Comparison of ENCODE assay signal across 6 cellular contexts in the genomic region with DNA sequence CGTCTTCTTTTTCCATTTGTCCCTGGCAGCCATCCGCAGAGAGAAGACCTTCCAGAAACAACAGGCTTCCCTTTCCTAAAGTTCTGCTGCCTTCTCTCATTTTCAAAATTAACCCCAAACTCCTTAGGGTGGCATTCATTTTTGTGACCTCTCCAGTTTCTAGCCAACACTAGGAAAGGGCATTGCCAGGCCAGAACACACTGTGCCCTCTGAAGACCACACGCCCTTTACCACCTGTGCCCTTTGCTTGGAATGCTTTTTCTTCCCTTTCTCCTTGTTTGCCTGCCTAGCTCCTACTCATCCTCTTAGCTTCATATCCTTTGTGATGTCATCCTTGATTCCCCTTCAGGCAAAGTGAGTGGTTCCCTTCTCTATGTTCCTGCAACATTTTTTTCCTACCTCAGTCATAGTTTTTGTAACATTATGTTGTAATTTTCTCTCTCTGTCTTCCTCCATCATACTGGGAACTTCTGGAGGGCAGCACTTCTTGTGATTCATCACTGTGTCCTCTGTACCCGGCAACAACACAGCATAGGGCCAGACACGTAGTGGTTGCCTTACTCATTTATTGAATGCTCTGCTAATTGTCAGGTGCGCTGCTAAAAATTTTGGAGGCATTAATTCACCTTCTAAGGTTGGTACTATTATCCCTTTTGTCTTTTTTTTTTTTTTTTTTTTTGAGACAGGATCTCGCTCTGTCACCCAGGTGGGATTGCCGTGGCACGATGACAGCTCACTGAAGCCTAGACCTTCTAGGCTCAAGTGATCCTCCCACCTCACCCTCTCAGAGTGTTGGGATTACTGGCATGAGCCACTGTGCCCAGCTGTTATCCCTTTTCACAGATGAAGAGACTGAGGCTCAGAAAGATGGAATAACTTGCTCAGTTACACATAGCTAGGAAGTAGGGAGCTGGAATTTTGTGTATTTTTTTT. TPM values are rescaled to one million over a fixed set of nuclear protein-coding genes. Genes with fewer than 3 reads are reported as not detected.
A peak's percentile ranks its signal among the peaks of the same experiment; 100 is the strongest.
DNase-seq lines count a peak whose midpoint lies in the region; ATAC-seq and TF ChIP-seq lines count a peak whose summit lies in the region.

No MANE protein-coding gene starts in this region.

- H3K4me3 ChIP-seq in DOHH2 (ENCODE audit: low read length) (peak overlapping the region; percentile 77), lower leg skin (ENCODE audit: low read depth, poor library complexity, severe bottlenecking) (peak overlapping the region; percentile 8)

- H3K27me3 ChIP-seq in DOHH2 (ENCODE audit: control insufficient read depth, low read length) = no peaks in the 10 kb centered on the region

- H4K20me1 ChIP-seq in DOHH2 (ENCODE audit: control insufficient read depth, insufficient read depth, low read depth, low read length) = peaks cover 9% of the 10 kb centered on the region; the same call in 1 of the 2 replicates

- POLR2A ChIA-PET in activated CD4-positive, alpha-beta memory T cell treated with anti-CD3 and anti-CD28 coated beads, Interleukin-2, amount 10 ng/mL, durations not matched to agents 7 days and 5 days (lab: Charles Lee) = interaction anchor here (0.8 to 2.5 kb wide), 17 partner anchors 10 to 583 kb away, joined by 3 to 43 read pairs (median 4); partner anchors contain the start of genes BCKDK, FUS, HSD3B7 and ZNF646

- intact Hi-C loops in lower leg skin (cut with DNase I; ENCODE audit: low total_unique reads) = no loop called here

- H3K4me2 ChIP-seq in DOHH2 (ENCODE audit: low read length) = peak overlapping the region; percentile 78

- peaks cover 17% of the 10 kb centered on the region for H3K4me1 ChIP-seq in DOHH2 (ENCODE audit: control insufficient read depth, low read length)

- ATAC-seq in GM21447 (IDR thresholded peaks at IDR 0.05; ENCODE audit: unreplicated experiment) (no peak), HG03159 (IDR thresholded peaks at IDR 0.05; ENCODE audit: unreplicated experiment) (no peak)

- H3K9me3 Mint-ChIP-seq in activated CD4-positive, alpha-beta memory T cell treated with anti-CD3 and anti-CD28 coated beads, Interleukin-2, amount 10 ng/mL, durations not matched to agents 7 days and 5 days = no peaks in the 10 kb centered on the region

- peaks cover 22% of the 10 kb centered on the region for H3K36me3 Mint-ChIP-seq in activated CD4-positive, alpha-beta memory T cell treated with anti-CD3 and anti-CD28 coated beads, Interleukin-2, amount 10 ng/mL, durations not matched to agents 7 days and 5 days (ENCODE audit: low read depth)

- peaks cover 42% of the 10 kb centered on the region for H3K79me2 ChIP-seq in DOHH2 (ENCODE audit: control insufficient read depth, low read length)

- H3K4me1 Mint-ChIP-seq in activated CD4-positive, alpha-beta memory T cell treated with anti-CD3 and anti-CD28 coated beads, Interleukin-2, amount 10 ng/mL, durations not matched to agents 7 days and 5 days = peaks cover 29% of the 10 kb centered on the region

- no peak for TF ChIP-seq POLR2A in lower leg skin (IDR thresholded peaks at IDR 0.05)

- WGBS in lower leg skin, 2 donors = 49 to 57% methylated on average over 9 of the region's 9 CpGs

- peaks cover 42% of the 10 kb centered on the region for H3K36me3 ChIP-seq in DOHH2 (ENCODE audit: control insufficient read depth, low read length)

- no peaks in the 10 kb centered on the region for H3K27me3 Mint-ChIP-seq in activated CD4-positive, alpha-beta memory T cell treated with anti-CD3 and anti-CD28 coated beads, Interleukin-2, amount 10 ng/mL, durations not matched to agents 7 days and 5 days

- no peak for DNase-seq in activated CD4-positive, alpha-beta memory T cell treated with anti-CD3 and anti-CD28 coated beads, Interleukin-2, amount 10 ng/mL, durations not matched to agents 7 days and 5 days
- DNase-seq in lower leg skin (ENCODE audit: low spot score in 2 of 2) (no peak), GM19240 (ENCODE audit: insufficient read length, low spot score) (no peak)

- no peaks in the 10 kb centered on the region for H3K9me3 ChIP-seq in DOHH2 (ENCODE audit: control insufficient read depth, insufficient read depth, low read length)

- H3F3A ChIP-seq in DOHH2 (ENCODE audit: control insufficient read depth, insufficient read depth) = peaks cover 4% of the 10 kb centered on the region

- peak overlapping the region; percentile 78 for H3K27ac Mint-ChIP-seq in activated CD4-positive, alpha-beta memory T cell treated with anti-CD3 and anti-CD28 coated beads, Interleukin-2, amount 10 ng/mL, durations not matched to agents 7 days and 5 days

- H3K4me3 Mint-ChIP-seq in activated CD4-positive, alpha-beta memory T cell treated with anti-CD3 and anti-CD28 coated beads, Interleukin-2, amount 10 ng/mL, durations not matched to agents 7 days and 5 days = peak overlapping the region; percentile 73

- no peaks in the 10 kb centered on the region for H3K9me2 ChIP-seq in DOHH2 (replicated peaks; ENCODE audit: control insufficient read depth, low read length)

- CTCF ChIA-PET in activated CD4-positive, alpha-beta memory T cell treated with anti-CD3 and anti-CD28 coated beads, Interleukin-2, amount 10 ng/mL, durations not matched to agents 7 days and 5 days (lab: Charles Lee) = interaction anchor here (0.8 to 7.2 kb wide), 9 partner anchors 11 to 325 kb away, joined by 3 to 71 read pairs (median 5); partner anchors contain the start of genes HSD3B7, ZNF646 and ZNF668

- TF ChIP-seq CTCF in DOHH2 (IDR thresholded peaks at IDR 0.05; ENCODE audit: low read depth, low read length, poor library complexity, severe bottlenecking) (no peak), lower leg skin (IDR thresholded peaks at IDR 0.05) (no peak)

- H3K27ac ChIP-seq in DOHH2 (ENCODE audit: low read depth, low read length) = no peak overlapping the region

RNA-seq across cellular contexts. Expression of gene KAT8, which starts 1.0 kb away (rescaled TPM):
- total RNA-seq in activated CD4-positive, alpha-beta memory T cell treated with anti-CD3 and anti-CD28 coated beads, Interleukin-2, amount 10 ng/mL, durations not matched to agents 7 days and 5 days = 10 to 100 TPM; 43.7 to 44.3 TPM
- total RNA-seq in lower leg skin = 100 to 1,000 TPM in 1 of 4 donors, 10 to 100 TPM in 3; 69.7 to 116 (median 81.7) TPM

RNA-seq across cellular contexts. Expression of gene BCKDK, which starts 10.3 kb away (rescaled TPM):
- total RNA-seq in activated CD4-positive, alpha-beta memory T cell treated with anti-CD3 and anti-CD28 coated beads, Interleukin-2, amount 10 ng/mL, durations not matched to agents 7 days and 5 days = 10 to 100 TPM; 32.9 to 34.4 TPM
- total RNA-seq in lower leg skin = 10 to 100 TPM; 60.7 to 85.3 (median 78.6) TPM

RNA-seq across cellular contexts. Expression of gene PRSS8, which starts 17.0 kb away (rescaled TPM):
- not detected for total RNA-seq in activated CD4-positive, alpha-beta memory T cell treated with anti-CD3 and anti-CD28 coated beads, Interleukin-2, amount 10 ng/mL, durations not matched to agents 7 days and 5 days
- 100 to 1,000 TPM; 147 to 223 (median 172) TPM for total RNA-seq in lower leg skin

RNA-seq across cellular contexts. Expression of gene VKORC1, which starts 23.9 kb away (rescaled TPM):
- total RNA-seq in activated CD4-positive, alpha-beta memory T cell treated with anti-CD3 and anti-CD28 coated beads, Interleukin-2, amount 10 ng/mL, durations not matched to agents 7 days and 5 days = 10 to 100 TPM; 66.0 to 66.1 TPM
- 10 to 100 TPM; 43.7 to 95.5 (median 73.6) TPM for total RNA-seq in lower leg skin

RNA-seq across cellular contexts. Expression of gene PRSS53, which starts 29.7 kb away (rescaled TPM):
- total RNA-seq in activated CD4-positive, alpha-beta memory T cell treated with anti-CD3 and anti-CD28 coated beads, Interleukin-2, amount 10 ng/mL, durations not matched to agents 7 days and 5 days = 1 to 10 TPM; 4.7 to 4.9 TPM
- 1 to 10 TPM; 2.3 to 3.8 (median 2.7) TPM for total RNA-seq in lower leg skin

Comparison
In these comparisons a context has a peak if more than half of its experiments do, and no peak if none do; other contexts are left out.
1. RNA of gene PRSS8, which starts 17.0 kb away (total RNA-seq): 147 to 223 TPM in lower leg skin; not detected in activated CD4-positive, alpha-beta memory T cell treated with anti-CD3 and anti-CD28 coated beads, Interleukin-2, amount 10 ng/mL, durations not matched to agents 7 days and 5 days; every median in the first group is over 100 times any median in the second.